ENCODE assay signal across 8 cellular contexts in the genomic region with DNA sequence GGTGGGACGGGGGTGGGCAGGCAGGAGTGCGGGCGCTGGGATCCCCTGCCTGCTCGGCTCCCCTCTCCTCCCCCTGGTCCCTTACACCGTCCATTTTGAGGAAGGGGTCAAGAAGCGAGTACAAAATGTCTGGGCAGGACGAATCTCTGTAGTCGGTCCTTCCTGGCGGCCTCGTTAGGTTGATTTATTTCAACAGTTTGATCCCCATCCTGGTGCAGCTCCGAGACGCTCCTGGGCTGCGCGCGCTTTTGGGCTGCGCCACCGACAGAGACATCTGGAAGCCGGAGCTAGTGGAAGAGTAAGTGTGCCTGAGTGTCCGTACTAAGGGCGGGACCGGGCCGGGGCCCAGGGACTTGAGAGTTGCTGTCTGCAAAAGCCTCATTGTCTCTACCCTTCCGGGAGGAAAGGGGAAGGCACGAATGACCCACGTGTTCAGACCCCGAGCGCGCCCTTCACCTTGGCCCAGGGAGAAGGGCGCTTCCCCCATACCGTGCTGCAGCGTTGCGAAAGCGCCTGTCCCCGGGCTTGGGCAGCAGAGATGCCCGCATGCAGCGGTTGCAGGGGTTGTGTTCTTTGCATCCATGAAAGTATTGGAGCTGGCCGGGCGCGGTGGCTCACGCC. TPM values are rescaled to one million over a fixed set of nuclear protein-coding genes. Genes with fewer than 3 reads are reported as not detected.
DNase-seq lines count a peak whose midpoint lies in the region; ATAC-seq, FAIRE-seq and TF ChIP-seq lines count a peak whose summit lies in the region.

No MANE protein-coding gene starts in this region.

- H3K9ac ChIP-seq in neural progenitor cell: peak overlapping the region; percentile 43

- ATAC-seq in activated CD8-positive, alpha-beta T cell treated with anti-CD3 and anti-CD28 coated beads, Interleukin-2, amount 10 ng/mL, durations not matched to agents 7 days and 5 days: peak; percentile 59
- ATAC-seq in foreskin keratinocyte (peak; percentile 37), HG02678 (IDR thresholded peaks at IDR 0.05; ENCODE audit: unreplicated experiment) (no peak)

- peaks cover 26% of the 10 kb centered on the region for H3F3A ChIP-seq in neural progenitor cell (ENCODE audit: low read depth)

- H3K27ac Mint-ChIP-seq in activated CD8-positive, alpha-beta T cell treated with anti-CD3 and anti-CD28 coated beads, Interleukin-2, amount 10 ng/mL, durations not matched to agents 7 days and 5 days: peak overlapping the region; percentile 66
- peak overlapping the region; percentile 75 for H3K27ac Mint-ChIP-seq in neural progenitor cell

- H2AFZ ChIP-seq in neural progenitor cell (replicated peaks): peak overlapping the region; percentile 87

- no peaks in the 10 kb centered on the region for H4K20me1 ChIP-seq in neural progenitor cell (ENCODE audit: low read depth)

- H3K4me1 Mint-ChIP-seq in activated CD8-positive, alpha-beta T cell treated with anti-CD3 and anti-CD28 coated beads, Interleukin-2, amount 10 ng/mL, durations not matched to agents 7 days and 5 days (ENCODE audit: low read depth): peaks cover 26% of the 10 kb centered on the region
- H3K4me1 Mint-ChIP-seq in neural progenitor cell: peaks cover 26% of the 10 kb centered on the region

- H3K27me3 Mint-ChIP-seq in activated CD8-positive, alpha-beta T cell treated with anti-CD3 and anti-CD28 coated beads, Interleukin-2, amount 10 ng/mL, durations not matched to agents 7 days and 5 days (ENCODE audit: low read depth): peaks cover 9% of the 10 kb centered on the region
- H3K27me3 Mint-ChIP-seq in neural progenitor cell (ENCODE audit: insufficient read depth, low read depth): peaks cover 6% of the 10 kb centered on the region

- H3K27me3 ChIP-seq in foreskin keratinocyte (no peaks in the 10 kb centered on the region), neural progenitor cell (no peaks in the 10 kb centered on the region)

- peak overlapping the region; percentile 70 for H3K4me3 ChIP-seq in neural progenitor cell

- no peaks in the 10 kb centered on the region for H3K9me3 Mint-ChIP-seq in activated CD8-positive, alpha-beta T cell treated with anti-CD3 and anti-CD28 coated beads, Interleukin-2, amount 10 ng/mL, durations not matched to agents 7 days and 5 days (ENCODE audit: insufficient read depth)
- H3K9me3 Mint-ChIP-seq in neural progenitor cell: peaks cover 14% of the 10 kb centered on the region

- H3K36me3 Mint-ChIP-seq in activated CD8-positive, alpha-beta T cell treated with anti-CD3 and anti-CD28 coated beads, Interleukin-2, amount 10 ng/mL, durations not matched to agents 7 days and 5 days (ENCODE audit: low read depth): no peaks in the 10 kb centered on the region
- peaks cover 12% of the 10 kb centered on the region for H3K36me3 Mint-ChIP-seq in neural progenitor cell

- TF ChIP-seq CTCF in foreskin keratinocyte (conservative IDR thresholded peaks at IDR 0.05) (no peak), neural progenitor cell (IDR thresholded peaks at IDR 0.05) (no peak)

- CTCF ChIA-PET in activated CD8-positive, alpha-beta T cell treated with anti-CD3 and anti-CD28 coated beads, Interleukin-2, amount 10 ng/mL, durations not matched to agents 7 days and 5 days (lab: Charles Lee): interaction anchor here (1.1 to 3.1 kb wide), 4 partner anchors 11 to 63 kb away, joined by 6 to 23 read pairs (median 10); no protein-coding TSS in a partner anchor

- H3K4me2 ChIP-seq in neural progenitor cell: peak overlapping the region; percentile 79

- H3K79me2 ChIP-seq in neural progenitor cell (ENCODE audit: low read depth): peaks cover 6% of the 10 kb centered on the region

- H3K9me3 ChIP-seq in neural progenitor cell (ENCODE audit: low read depth): no peaks in the 10 kb centered on the region

- H3K36me3 ChIP-seq in neural progenitor cell: no peaks in the 10 kb centered on the region

- H3K27ac ChIP-seq in foreskin keratinocyte (no peak overlapping the region), neural progenitor cell (no peak overlapping the region)

- H3K4me3 Mint-ChIP-seq in activated CD8-positive, alpha-beta T cell treated with anti-CD3 and anti-CD28 coated beads, Interleukin-2, amount 10 ng/mL, durations not matched to agents 7 days and 5 days: peak overlapping the region; percentile 77
- H3K4me3 Mint-ChIP-seq in neural progenitor cell: peak overlapping the region; percentile 93

- FAIRE-seq in HTR-8/SVneo (lab: Jason Lieb, UNC): no peak

- POLR2A ChIA-PET in activated CD8-positive, alpha-beta T cell treated with anti-CD3 and anti-CD28 coated beads, Interleukin-2, amount 10 ng/mL, durations not matched to agents 7 days and 5 days (lab: Charles Lee): interaction anchor here (0.7 kb wide), 1 partner anchor 10 kb away, joined by 3 read pairs; no protein-coding TSS in a partner anchor

- in situ Hi-C loops in G401 (cut with HindIII; ENCODE audit: low sequenced_read_pairs): no loop called here

- DNase-seq in G401 (ENCODE audit: low spot score) (peak; percentile 26), M059J (ENCODE audit: low read depth) (peak; percentile 54), foreskin keratinocyte (peak in 1 of 2 donors; percentile 57), neural progenitor cell (ENCODE audit: low spot score) (peak; percentile 76), T-helper 9 cell (no peak), HTR-8/SVneo (ENCODE audit: insufficient read length, low spot score) (no peak)
- peak; percentile 31 for DNase-seq in activated CD8-positive, alpha-beta T cell treated with anti-CD3 and anti-CD28 coated beads, Interleukin-2, amount 10 ng/mL, durations not matched to agents 7 days and 5 days

- H3K4me1 ChIP-seq in foreskin keratinocyte (peaks cover 9% of the 10 kb centered on the region), neural progenitor cell (no peaks in the 10 kb centered on the region)

RNA-seq across cellular contexts. Expression of a gene that starts 1.8 kb away (rescaled TPM):
- total RNA-seq in G401 (2014; rRNA removed; shearing (Covaris generic)): 40.5 and 51.0 TPM in 2 replicates
- total RNA-seq in M059J (2014; rRNA removed; shearing (Covaris generic)): 0.62 and 1.2 TPM in 2 replicates
- under 1 TPM; 0.44 to 0.45 TPM for total RNA-seq in activated CD8-positive, alpha-beta T cell treated with anti-CD3 and anti-CD28 coated beads, Interleukin-2, amount 10 ng/mL, durations not matched to agents 7 days and 5 days
- total RNA-seq in foreskin keratinocyte (1.1 and 1.8 TPM in 2 replicates), neural progenitor cell (ENCODE audit: low replicate concordance) (5.4 and 6.0 TPM in 2 replicates)
- 0.60 and 0.70 TPM in 2 replicates for polyA plus RNA-seq in foreskin keratinocyte

RNA-seq across cellular contexts. Expression of a gene that starts 15.9 kb away (rescaled TPM):
- 25.9 and 36.0 TPM in 2 replicates for total RNA-seq in G401 (2014; rRNA removed; shearing (Covaris generic))
- 6.7 and 10.7 TPM in 2 replicates for total RNA-seq in M059J (2014; rRNA removed; shearing (Covaris generic))
- total RNA-seq in activated CD8-positive, alpha-beta T cell treated with anti-CD3 and anti-CD28 coated beads, Interleukin-2, amount 10 ng/mL, durations not matched to agents 7 days and 5 days: 100 to 1,000 TPM; 180 to 185 TPM
- total RNA-seq in foreskin keratinocyte (9.3 and 9.4 TPM in 2 replicates), neural progenitor cell (ENCODE audit: low replicate concordance) (46.6 and 59.7 TPM in 2 replicates)
- polyA plus RNA-seq in foreskin keratinocyte: 5.2 and 5.7 TPM in 2 replicates

RNA-seq across cellular contexts. Expression of a gene that starts 53.7 kb away (rescaled TPM):
- 73.8 and 83.8 TPM in 2 replicates for total RNA-seq in G401 (2014; rRNA removed; shearing (Covaris generic))
- 87.2 and 98.0 TPM in 2 replicates for total RNA-seq in M059J (2014; rRNA removed; shearing (Covaris generic))
- 100 to 1,000 TPM; 300 to 320 TPM for total RNA-seq in activated CD8-positive, alpha-beta T cell treated with anti-CD3 and anti-CD28 coated beads, Interleukin-2, amount 10 ng/mL, durations not matched to agents 7 days and 5 days
- total RNA-seq in foreskin keratinocyte (191 and 218 TPM in 2 replicates), neural progenitor cell (ENCODE audit: low replicate concordance) (1.2 and 10.7 TPM in 2 replicates)
- 337 and 424 TPM in 2 replicates for polyA plus RNA-seq in foreskin keratinocyte

Comparison
In these comparisons a context has a peak if more than half of its experiments do, and no peak if none do; other contexts are left out.
1. DNase-seq: peak in G401 (single experiment), M059J (single experiment), activated CD8-positive, alpha-beta T cell treated with anti-CD3 and anti-CD28 coated beads, Interleukin-2, amount 10 ng/mL, durations not matched to agents 7 days and 5 days (single experiment) and neural progenitor cell (single experiment); none in T-helper 9 cell (single experiment) and HTR-8/SVneo (single experiment).